10 cellular contexts compared by ENCODE assay signal in the genomic region with DNA sequence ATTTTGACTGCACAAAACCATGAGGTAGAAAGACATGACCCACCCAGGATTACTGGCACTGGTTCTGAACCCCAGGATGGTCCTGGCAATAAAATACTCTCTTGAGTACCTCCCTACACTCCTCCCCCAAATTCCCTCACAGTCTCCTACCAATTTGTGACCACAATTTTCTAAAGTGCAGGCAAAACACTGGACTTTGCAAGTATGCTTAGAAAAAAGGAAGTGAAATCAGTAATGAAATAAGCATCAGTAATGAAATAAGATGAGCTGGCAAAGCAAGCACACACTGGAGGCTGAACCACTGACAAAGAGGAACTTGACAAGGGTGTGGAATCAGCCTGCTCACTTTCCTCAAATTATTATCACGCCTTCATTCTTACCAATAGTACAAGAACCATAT.
DNase-seq lines count a peak whose midpoint lies in the region; ATAC-seq and TF ChIP-seq lines count a peak whose summit lies in the region.
"Had no signal": no experiment of that assay in that cellular context is flagged by ENCODE, and none has a peak within 500 bp of the region (broad histone marks: within the 10 kb centered on the region; RNA-seq: fewer than 3 reads in every experiment).

No MANE protein-coding gene starts in this region.

- H3K9me3 Mint-ChIP-seq in MCF 10A (ENCODE audit: unreplicated experiment) = peaks cover 7% of the 10 kb centered on the region

- no peaks in the 10 kb centered on the region for H3K4me1 ChIP-seq in thyroid gland

- POLR2A ChIA-PET in MCF 10A (lab: Yijun Ruan, JAX) = no interaction called here

- ATAC-seq in GM19455 (IDR thresholded peaks at IDR 0.05; ENCODE audit: unreplicated experiment) (peak; percentile 100), HG03103 (IDR thresholded peaks at IDR 0.05; ENCODE audit: low read depth, unreplicated experiment) (peak; percentile 99)

- H3K36me3 Mint-ChIP-seq in MCF 10A (ENCODE audit: insufficient read depth, unreplicated experiment) = no peaks in the 10 kb centered on the region

- DNase-seq in GDM1 (lab: John Stamatoyannopoulos, UW) (peak; percentile 14), SKM-1 treated with dmso at 0.1 percent for 144 hours (lab: John Stamatoyannopoulos, UW; ENCODE audit: unreplicated experiment) (peak; percentile 93), MCF 10A (ENCODE audit: unreplicated experiment) (no peak), thyroid gland (no peak), hepatic stellate cell (ENCODE audit: low spot score) (no peak), RKO (ENCODE audit: low spot score) (no peak)
- DNase-seq: activated T-cell treated with anti-CD3 and anti-CD28 coated beads, Interleukin-2, amount 50 U/mL, for 48 hours; PC-9 had no signal

- no peaks in the 10 kb centered on the region for H3K27me3 ChIP-seq in thyroid gland

- H3K4me3 Mint-ChIP-seq in MCF 10A (ENCODE audit: unreplicated experiment) = no peak overlapping the region

- BruUV-seq in MCF 10A (replicated peaks; lab: Mats Ljungman, UMichigan) = no TSS peak

- CTCF ChIA-PET in MCF 10A (lab: Yijun Ruan, JAX) = no interaction called here

- no peak overlapping the region for H3K27ac ChIP-seq in thyroid gland
- H3K27ac ChIP-seq: PC-9 had no signal

- no peak overlapping the region for H3K4me3 ChIP-seq in thyroid gland (replicated peaks in 1 of 3)
- H3K4me3 ChIP-seq: PC-9 had no signal

- H3K27ac Mint-ChIP-seq in MCF 10A (ENCODE audit: low read depth, unreplicated experiment) = no peak overlapping the region

- WGBS in thyroid gland, 2 donors = 82% methylated on average over 1 of the region's 1 CpG

- TF ChIP-seq CTCF in MCF 10A (IDR thresholded peaks at IDR 0.05; ENCODE audit: unreplicated experiment) = no peak
- TF ChIP-seq CTCF in thyroid gland (IDR thresholded peaks at IDR 0.05) = no peak

- no peak for TF ChIP-seq POLR2A in thyroid gland (IDR thresholded peaks at IDR 0.05)

- H3K36me3 ChIP-seq in thyroid gland = no peaks in the 10 kb centered on the region

- intact Hi-C loops in MCF 10A (cut with micrococcal nuclease) = no loop called here
- intact Hi-C loops in thyroid gland (cut with DNase I) = no loop called here

- H3K4me1 Mint-ChIP-seq in MCF 10A (ENCODE audit: insufficient read depth, unreplicated experiment) = no peaks in the 10 kb centered on the region

- no peaks in the 10 kb centered on the region for H3K27me3 Mint-ChIP-seq in MCF 10A (ENCODE audit: insufficient read depth, unreplicated experiment)

- H3K9me3 ChIP-seq in thyroid gland = no peaks in the 10 kb centered on the region

Comparison
In these comparisons a context has a peak if more than half of its experiments do, and no peak if none do; other contexts are left out.
1. DNase-seq: peak in GDM1 (single experiment) and SKM-1 treated with dmso at 0.1 percent for 144 hours (single experiment); none in MCF 10A (single experiment), thyroid gland (0 of 2), hepatic stellate cell (single experiment) and RKO (single experiment).